In genomic region chr2:7835693-7836680, GRCh38 we compare ENCODE assay signal across 9 cellular contexts.
A peak's percentile ranks its signal among the peaks of the same experiment; 100 is the strongest.
DNase-seq lines count a peak whose midpoint lies in the region; ATAC-seq and TF ChIP-seq lines count a peak whose summit lies in the region.
"Had no signal": no experiment of that assay in that cellular context is flagged by ENCODE, and none has a peak within 500 bp of the region (broad histone marks: within the 10 kb centered on the region; RNA-seq: fewer than 3 reads in every experiment).

No MANE protein-coding gene starts in this region.

- peaks cover 9% of the 10 kb centered on the region for H3K9me3 Mint-ChIP-seq in activated naive CD8-positive, alpha-beta T cell treated with anti-CD3 and anti-CD28 coated beads for 36 hours

- no peak for TF ChIP-seq CTCF in GM13976 (IDR thresholded peaks at IDR 0.05; ENCODE audit: borderline replicate concordance, control extremely low read depth, extremely low read depth, insufficient read depth, missing control alignments)
- TF ChIP-seq CTCF in epithelial cell of proximal tubule (conservative IDR thresholded peaks at IDR 0.05; ENCODE audit: low read depth, low read length), result no peak
- no peak for TF ChIP-seq CTCF in adrenal gland (IDR thresholded peaks at IDR 0.05)
- no peak for TF ChIP-seq CTCF in hepatocyte (IDR thresholded peaks at IDR 0.05; ENCODE audit: poor library complexity)

- peaks cover 8% of the 10 kb centered on the region for H3K4me1 Mint-ChIP-seq in activated naive CD8-positive, alpha-beta T cell treated with anti-CD3 and anti-CD28 coated beads for 36 hours

- peaks cover 5% of the 10 kb centered on the region for H3K36me3 Mint-ChIP-seq in activated naive CD8-positive, alpha-beta T cell treated with anti-CD3 and anti-CD28 coated beads for 36 hours

- H3K4me2 ChIP-seq in hepatocyte, result no peak overlapping the region

- H3K9me2 ChIP-seq in hepatocyte (replicated peaks; ENCODE audit: insufficient read depth), result no peaks in the 10 kb centered on the region

- DNase-seq in GM13976 (ENCODE audit: low spot score), result peak; percentile 41
- DNase-seq in MV-4-11 (lab: John Stamatoyannopoulos, UW), result peak; percentile 54
- peak; percentile 48 for DNase-seq in epithelial cell of proximal tubule (ENCODE audit: low read depth)
- DNase-seq in adrenal gland, result no peak
- no peak for DNase-seq in AG20443 (ENCODE audit: low spot score)
- DNase-seq in activated naive CD8-positive, alpha-beta T cell treated with anti-CD3 and anti-CD28 coated beads for 36 hours, result no peak
- DNase-seq in hepatocyte (ENCODE audit: low spot score), result no peak

- H3K4me3 ChIP-seq in epithelial cell of proximal tubule (ENCODE audit: low read depth, low read length) (no peak overlapping the region), adrenal gland (no peak overlapping the region), hepatocyte (no peak overlapping the region)

- H3K27ac ChIP-seq in adrenal gland (no peak overlapping the region), hepatocyte (no peak overlapping the region)

- 76 to 81% (median 77%) methylated on average over 12 of the region's 12 CpGs for whole genome bisulfite sequencing in adrenal gland, 4 donors
- 68% methylated on average over 12 of the region's 12 CpGs for WGBS in hepatocyte (ENCODE audit: low lambda C conversion rate, missing lambda C conversion rate)

- no peaks in the 10 kb centered on the region for H3K9me3 ChIP-seq in adrenal gland (replicated peaks in 1 of 3)
- no peaks in the 10 kb centered on the region for H3K9me3 ChIP-seq in hepatocyte (ENCODE audit: low read depth)

- no peaks in the 10 kb centered on the region for H3K36me3 ChIP-seq in adrenal gland (replicated peaks in 1 of 2)
- H3K36me3 ChIP-seq in hepatocyte (replicated peaks; ENCODE audit: insufficient read depth, low read depth), result no peaks in the 10 kb centered on the region

- no peaks in the 10 kb centered on the region for H3K79me2 ChIP-seq in hepatocyte

- H3K4me3 Mint-ChIP-seq in activated naive CD8-positive, alpha-beta T cell treated with anti-CD3 and anti-CD28 coated beads for 36 hours, result no peak overlapping the region
- H3K4me3 Mint-ChIP-seq: T-helper 1 cell treated with Interleukin-12 subunit alpha and Interleukin-12 subunit beta and Interleukin-4 antibody, amounts not matched to agents 30 μg/mL and 1 μg/mL, for 36 hours had no signal

- H3K4me1 ChIP-seq in adrenal gland (replicated peaks in 1 of 2) (no peaks in the 10 kb centered on the region), hepatocyte (ENCODE audit: insufficient read depth) (peaks cover 9% of the 10 kb centered on the region)

- H3K27me3 ChIP-seq in adrenal gland (no peaks in the 10 kb centered on the region), hepatocyte (peaks cover 3% of the 10 kb centered on the region)

- H3K27me3 Mint-ChIP-seq in activated naive CD8-positive, alpha-beta T cell treated with anti-CD3 and anti-CD28 coated beads for 36 hours, result no peaks in the 10 kb centered on the region

- intact Hi-C loops in adrenal gland (cut with DNase I), result no loop called here

- ATAC-seq in GM21723 (IDR thresholded peaks at IDR 0.05; ENCODE audit: unreplicated experiment), result peak; percentile 100

- no peak overlapping the region for H2AFZ ChIP-seq in hepatocyte

- no peaks in the 10 kb centered on the region for H4K20me1 ChIP-seq in hepatocyte (ENCODE audit: insufficient read depth, poor library complexity, severe bottlenecking)

- no peak for TF ChIP-seq POLR2A in adrenal gland (IDR thresholded peaks at IDR 0.05)

- no peak overlapping the region for H3K27ac Mint-ChIP-seq in activated naive CD8-positive, alpha-beta T cell treated with anti-CD3 and anti-CD28 coated beads for 36 hours

- in situ Hi-C loops in GM13976 (cut with MboI; ENCODE audit: low sequenced_read_pairs, unreplicated experiment), result no loop called here

Comparison
In these comparisons a context has a peak if more than half of its experiments do, and no peak if none do; other contexts are left out.
1. DNase-seq: peak in GM13976 (single experiment), MV-4-11 (single experiment) and epithelial cell of proximal tubule (single experiment); none in adrenal gland (0 of 7), AG20443 (single experiment), activated naive CD8-positive, alpha-beta T cell treated with anti-CD3 and anti-CD28 coated beads for 36 hours (single experiment) and hepatocyte (single experiment).